Comparison of ENCODE assay signal across 8 cellular contexts in genomic region chr1:32611859-32612188, GRCh38. TPM values are rescaled to one million over a fixed set of nuclear protein-coding genes. Genes with fewer than 3 reads are reported as not detected.
DNase-seq lines count a peak whose midpoint lies in the region; ATAC-seq and TF ChIP-seq lines count a peak whose summit lies in the region.

No MANE protein-coding gene starts in this region.

- TF ChIP-seq CTCF in CD4-positive, alpha-beta T cell (IDR thresholded peaks at IDR 0.05), result no peak
- TF ChIP-seq CTCF in endothelial cell (IDR thresholded peaks at IDR 0.05; ENCODE audit: unreplicated experiment), result no peak
- no peak for TF ChIP-seq CTCF in omental fat pad (IDR thresholded peaks at IDR 0.05)

- no peaks in the 10 kb centered on the region for H3K36me3 ChIP-seq in MG63

- H3K4me1 Mint-ChIP-seq in CD4-positive, alpha-beta T cell (ENCODE audit: low read depth), result peaks cover 6% of the 10 kb centered on the region
- peaks cover 5% of the 10 kb centered on the region for H3K4me1 Mint-ChIP-seq in endothelial cell (ENCODE audit: unreplicated experiment)

- H3K4me3 ChIP-seq in MG63, result peak overlapping the region; percentile 54

- H3K27ac Mint-ChIP-seq in CD4-positive, alpha-beta T cell, result no peak overlapping the region
- H3K27ac Mint-ChIP-seq in endothelial cell (ENCODE audit: unreplicated experiment), result no peak overlapping the region

- H3K9me3 Mint-ChIP-seq in CD4-positive, alpha-beta T cell, result no peaks in the 10 kb centered on the region
- H3K9me3 Mint-ChIP-seq in endothelial cell (ENCODE audit: unreplicated experiment), result no peaks in the 10 kb centered on the region

- H3K27me3 Mint-ChIP-seq in CD4-positive, alpha-beta T cell, result no peaks in the 10 kb centered on the region
- H3K27me3 Mint-ChIP-seq in endothelial cell (ENCODE audit: unreplicated experiment), result peaks cover 4% of the 10 kb centered on the region

- no peaks in the 10 kb centered on the region for H3K9me3 ChIP-seq in CD4-positive, alpha-beta T cell (ENCODE audit: control insufficient read depth, low read length)
- no peaks in the 10 kb centered on the region for H3K9me3 ChIP-seq in MG63

- H3K4me3 Mint-ChIP-seq in CD4-positive, alpha-beta T cell, result peak overlapping the region; percentile 9
- H3K4me3 Mint-ChIP-seq in endothelial cell (ENCODE audit: unreplicated experiment), result peak overlapping the region; percentile 59

- CTCF ChIA-PET in CD4-positive, alpha-beta T cell (lab: Charles Lee), result no interaction called here

- no peak for ATAC-seq in CD4-positive, alpha-beta T cell (ENCODE audit: poor library complexity)
- peak; percentile 78 for ATAC-seq in omental fat pad (ENCODE audit: low FRiP score)
- ATAC-seq in GM19035 (IDR thresholded peaks at IDR 0.05; ENCODE audit: unreplicated experiment), result no peak

- intact Hi-C loops in CD4-positive, alpha-beta T cell (cut with DNase I, micrococcal nuclease), result no loop called here

- no peak overlapping the region for H3K27ac ChIP-seq in CD4-positive, alpha-beta T cell (ENCODE audit: low read depth, low read length)

- H3K36me3 Mint-ChIP-seq in CD4-positive, alpha-beta T cell (ENCODE audit: low read depth), result no peaks in the 10 kb centered on the region
- H3K36me3 Mint-ChIP-seq in endothelial cell (ENCODE audit: low read depth, unreplicated experiment), result no peaks in the 10 kb centered on the region

- H3K27me3 ChIP-seq in CD4-positive, alpha-beta T cell (ENCODE audit: control insufficient read depth, insufficient read depth, low read length), result peaks cover 5% of the 10 kb centered on the region
- no peaks in the 10 kb centered on the region for H3K27me3 ChIP-seq in MG63

- POLR2A ChIA-PET in CD4-positive, alpha-beta T cell (lab: Charles Lee), result no interaction called here

- DNase-seq in CD4-positive, alpha-beta T cell, result no peak
- DNase-seq in MG63 (no peak), endothelial cell (ENCODE audit: low spot score) (no peak), omental fat pad (ENCODE audit: low spot score) (no peak), NCI-H1417 treated with DMSO at 0.1 percent for 48 hours (lab: John Stamatoyannopoulos, UW) (no peak), NCI-H1694 (lab: John Stamatoyannopoulos, UW) (no peak), hepatic stellate cell (ENCODE audit: low spot score) (no peak)

RNA-seq across cellular contexts. Expression of gene ZBTB8OS, which starts 38.5 kb away (rescaled TPM):
- total RNA-seq in CD4-positive, alpha-beta T cell, result 10 to 100 TPM; 23.9 to 24.1 TPM
- 47.2 and 95.1 TPM in 2 replicates for total RNA-seq in MG63 (2014; rRNA removed; shearing (Covaris generic); ENCODE audit: low replicate concordance)
- total RNA-seq in endothelial cell (ENCODE audit: unreplicated experiment) (30.2 TPM), omental fat pad (10 to 100 TPM; 12.5 to 36.7 (median 23.3) TPM)

RNA-seq across cellular contexts. Expression of gene RBBP4, which starts 39.2 kb away (rescaled TPM):
- total RNA-seq in CD4-positive, alpha-beta T cell, result 100 to 1,000 TPM; 108 to 117 TPM
- total RNA-seq in MG63 (2014; rRNA removed; shearing (Covaris generic); ENCODE audit: low replicate concordance), result 141 and 162 TPM in 2 replicates
- total RNA-seq in endothelial cell (ENCODE audit: unreplicated experiment) (280 TPM), omental fat pad (100 to 1,000 TPM in 1 of 4 donors, 10 to 100 TPM in 3; 85.4 to 113 (median 93.2) TPM)
